Comparison of ENCODE assay signal across 8 cellular contexts in genomic region chr16:22189473-22190168, GRCh38. TPM values are rescaled to one million over a fixed set of nuclear protein-coding genes. Genes with fewer than 3 reads are reported as not detected.
DNase-seq lines count a peak whose midpoint lies in the region; ATAC-seq, FAIRE-seq and TF ChIP-seq lines count a peak whose summit lies in the region.

No MANE protein-coding gene starts in this region.

- TF ChIP-seq EP300 in A549 (IDR thresholded peaks at IDR 0.05): no peak

- peaks cover 33% of the 10 kb centered on the region for H3K27me3 Mint-ChIP-seq in neural crest cell (ENCODE audit: low read depth)

- no peaks in the 10 kb centered on the region for H3K9me3 Mint-ChIP-seq in neural crest cell

- peak overlapping the region; percentile 94 for H3K4me2 ChIP-seq in A549

- CTCF ChIA-PET in A549 (lab: Yijun Ruan, JAX): interaction anchor here (0.8 to 24.4 kb wide), 39 partner anchors 8 to 247 kb away, joined by 3 to 320 read pairs (median 9); partner anchors contain the start of genes EEF2K, MOSMO, PDZD9 and POLR3E

- peak; percentile 2 to 19; a peak in 5 of 6 replicates for ATAC-seq in A549
- peak; percentile 13 for ATAC-seq in GM18870 (IDR thresholded peaks at IDR 0.05; ENCODE audit: unreplicated experiment)
- ATAC-seq in GM19035 (IDR thresholded peaks at IDR 0.05; ENCODE audit: unreplicated experiment): no peak

- TF ChIP-seq RAD21 in A549 (conservative IDR thresholded peaks at IDR 0.05 in 1 of 2, IDR thresholded peaks at IDR 0.05 in 1 of 2): no peak

- H3K4me1 Mint-ChIP-seq in neural crest cell: peaks cover 30% of the 10 kb centered on the region

- no peak overlapping the region for H3K27ac Mint-ChIP-seq in neural crest cell (ENCODE audit: unreplicated experiment)

- POLR2A ChIA-PET in A549 (lab: Yijun Ruan, JAX): interaction anchor here (2.1 kb wide), 1 partner anchor 237 kb away, joined by 7 read pairs; the partner anchor contains the start of gene UQCRC2

- TF ChIP-seq POLR2A in A549 (IDR thresholded peaks at IDR 0.05; ENCODE audit: low read length) (no peak), erythroblast (IDR thresholded peaks at IDR 0.05; ENCODE audit: low read length) (no peak)

- H3K27ac ChIP-seq in A549 (peak overlapping the region; percentile 50 to 77), temporal lobe (ENCODE audit: low read depth, low read length) (peak overlapping the region; percentile 92)

- no peak for DNase-seq in A549 (ENCODE audit: low read depth in 1 of 2, low spot score in 1 of 2)
- DNase-seq in Kasumi-1 (lab: John Stamatoyannopoulos, UW): peak; percentile 22 to 37
- peak; percentile 81 to 89 for DNase-seq in activated CD8-positive, alpha-beta memory T cell treated with anti-CD3 and anti-CD28 coated beads for 4 hours (ENCODE audit: low read depth in 2 of 2)
- DNase-seq in erythroblast (lab: John Stamatoyannopoulos, UW): peak; percentile 52 to 55
- no peak for DNase-seq in neural crest cell (ENCODE audit: low read depth, low spot score)

- peak overlapping the region; percentile 80 for H3K4me3 ChIP-seq in A549

- 17% methylated on average over 27 of the region's 27 CpGs for WGBS in A549 (ENCODE audit: missing lambda C conversion rate)

- no peak for TF ChIP-seq CTCF in A549 (IDR thresholded peaks at IDR 0.05)
- no peak for TF ChIP-seq CTCF in neural crest cell (conservative IDR thresholded peaks at IDR 0.05)

- H3K36me3 Mint-ChIP-seq in neural crest cell (ENCODE audit: low read depth): no peaks in the 10 kb centered on the region

- peak overlapping the region; percentile 96 for H3K4me3 Mint-ChIP-seq in neural crest cell

- no peaks in the 10 kb centered on the region for H3K9me3 ChIP-seq in A549

- H3K4me1 ChIP-seq in A549: peaks cover 10% of the 10 kb centered on the region

- FAIRE-seq in A549 (lab: Jason Lieb, UNC): no peak

TF ChIP-seq in A549, 52 proteins besides CTCF, POLR2A, EP300 and RAD21:
- TF ChIP-seq HDAC2 (IDR thresholded peaks at IDR 0.05) (no peak), MYC (IDR thresholded peaks at IDR 0.05; ENCODE audit: borderline replicate concordance, low read length) (no peak), ESRRA (IDR thresholded peaks at IDR 0.05; ENCODE audit: borderline replicate concordance, low read length) (no peak), MAX (IDR thresholded peaks at IDR 0.05) (0 out of 2 replicates have a peak, but pooled peaks have one; percentile 27), HOXB13 (CRISPR knock-in tag; IDR thresholded peaks at IDR 0.05; ENCODE audit: low read depth) (no peak), GATA3 (IDR thresholded peaks at IDR 0.05; ENCODE audit: borderline replicate concordance) (no peak)

RNA-seq across cellular contexts. Expression of gene EEF2K, which starts 16.5 kb away (rescaled TPM):
- polyA plus RNA-seq in A549 (2011; rRNA removed) (8.2 and 11.6 TPM in 2 replicates), A549 (2017; fragmentation: RNase III; extraction: RNeasy Plus Mini Kit Qiagen cat#74134 plus additional on column Dnase treatment) (8.6 to 10.0 TPM (median 9.4 TPM) in 3 replicates)
- polyA plus RNA-seq in A549 (2012; cell fraction: cytosol; rRNA removed): 7.8 and 9.8 TPM in 2 replicates
- polyA plus RNA-seq in A549 (2012; cell fraction: nucleus; rRNA removed): 23.0 and 27.4 TPM in 2 replicates
- polyA minus RNA-seq in A549 (2011; rRNA and poly(A)+ RNA removed): 24.1 and 32.6 TPM in 2 replicates
- total RNA-seq in neural crest cell (20.3 and 21.2 TPM in 2 replicates), temporal lobe (9.6 TPM)

RNA-seq across cellular contexts. Expression of gene SDR42E2, which starts 27.3 kb away (rescaled TPM):
- not detected in 2 replicates for polyA plus RNA-seq in A549 (2011; rRNA removed)
- polyA plus RNA-seq in A549 (2012; cell fraction: cytosol; rRNA removed): 0.01 TPM in 1 of 2 replicates, not detected in the other
- polyA plus RNA-seq in A549 (2012; cell fraction: nucleus; rRNA removed): not detected in 2 replicates
- not detected in 3 replicates for polyA plus RNA-seq in A549 (2017; fragmentation: RNase III; extraction: RNeasy Plus Mini Kit Qiagen cat#74134 plus additional on column Dnase treatment)
- polyA minus RNA-seq in A549 (2011; rRNA and poly(A)+ RNA removed): not detected in 2 replicates
- not detected in 2 replicates for total RNA-seq in neural crest cell
- under 0.01 TPM for total RNA-seq in temporal lobe

Comparison
In these comparisons a context has a peak if more than half of its experiments do, and no peak if none do; other contexts are left out.
1. DNase-seq: peak in Kasumi-1 (2 of 2), activated CD8-positive, alpha-beta memory T cell treated with anti-CD3 and anti-CD28 coated beads for 4 hours (2 of 2) and erythroblast (2 of 2); none in A549 (0 of 2) and neural crest cell (single experiment).